In the genomic region with DNA sequence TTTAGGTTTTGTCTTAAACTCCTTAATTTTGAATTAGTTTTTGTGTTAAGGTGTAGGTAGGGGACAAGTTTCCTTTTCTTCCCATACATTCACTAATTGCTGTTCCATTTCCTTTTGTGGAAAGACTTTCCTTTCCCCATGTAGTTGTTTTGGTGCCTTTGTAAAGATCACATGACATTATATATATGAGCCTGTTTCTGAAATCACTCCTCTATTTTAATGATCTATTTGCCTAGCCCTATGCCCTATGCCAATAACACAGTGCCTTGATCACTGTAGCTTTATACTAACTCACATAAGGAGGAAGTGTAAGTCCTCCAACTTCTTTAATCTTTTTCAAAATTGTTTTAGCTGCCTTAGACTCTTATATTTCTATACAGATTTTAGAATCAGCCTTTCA, we compare ENCODE assay signal across 9 cellular contexts.
"Had no signal": no experiment of that assay in that cellular context is flagged by ENCODE, and none has a peak within 500 bp of the region (broad histone marks: within the 10 kb centered on the region; RNA-seq: fewer than 3 reads in every experiment).

No MANE protein-coding gene starts in this region.

- H3K4me1 Mint-ChIP-seq: IgD-negative memory B cell had no signal

- DNase-seq: GOT3, HFFc6, KG1 had no signal

- H3K27ac ChIP-seq: HL-60 had no signal

- ATAC-seq: HCT116, HepG2 had no signal

- H3K36me3 Mint-ChIP-seq: IgD-negative memory B cell had no signal

- H3K9me3 ChIP-seq: HAP-1 had no signal

- H3K36me3 ChIP-seq: HAP-1 had no signal

- FAIRE-seq: H54, HepG2 had no signal

- H3K4me3 Mint-ChIP-seq: HFFc6, IgD-negative memory B cell had no signal

- H3K27me3 Mint-ChIP-seq: IgD-negative memory B cell had no signal

- H3K4me3 ChIP-seq: HAP-1 had no signal

- H3K27ac Mint-ChIP-seq: HFFc6, IgD-negative memory B cell had no signal

- H3K9me3 Mint-ChIP-seq: HFFc6, IgD-negative memory B cell had no signal
